Comparison of ENCODE assay signal across 1 cellular context in genomic region chr1:9714257-9714718, GRCh38.
TF ChIP-seq lines count a peak whose summit lies in the region.

No MANE protein-coding gene starts in this region.

TF ChIP-seq in HepG2, 621 proteins besides CTCF, POLR2A, EP300 and RAD21 (continued from another document):
- TF ChIP-seq, protein P1, sequence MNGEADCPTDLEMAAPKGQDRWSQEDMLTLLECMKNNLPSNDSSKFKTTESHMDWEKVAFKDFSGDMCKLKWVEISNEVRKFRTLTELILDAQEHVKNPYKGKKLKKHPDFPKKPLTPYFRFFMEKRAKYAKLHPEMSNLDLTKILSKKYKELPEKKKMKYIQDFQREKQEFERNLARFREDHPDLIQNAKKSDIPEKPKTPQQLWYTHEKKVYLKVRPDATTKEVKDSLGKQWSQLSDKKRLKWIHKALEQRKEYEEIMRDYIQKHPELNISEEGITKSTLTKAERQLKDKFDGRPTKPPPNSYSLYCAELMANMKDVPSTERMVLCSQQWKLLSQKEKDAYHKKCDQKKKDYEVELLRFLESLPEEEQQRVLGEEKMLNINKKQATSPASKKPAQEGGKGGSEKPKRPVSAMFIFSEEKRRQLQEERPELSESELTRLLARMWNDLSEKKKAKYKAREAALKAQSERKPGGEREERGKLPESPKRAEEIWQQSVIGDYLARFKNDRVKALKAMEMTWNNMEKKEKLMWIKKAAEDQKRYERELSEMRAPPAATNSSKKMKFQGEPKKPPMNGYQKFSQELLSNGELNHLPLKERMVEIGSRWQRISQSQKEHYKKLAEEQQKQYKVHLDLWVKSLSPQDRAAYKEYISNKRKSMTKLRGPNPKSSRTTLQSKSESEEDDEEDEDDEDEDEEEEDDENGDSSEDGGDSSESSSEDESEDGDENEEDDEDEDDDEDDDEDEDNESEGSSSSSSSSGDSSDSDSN (CRISPR knock-in tag; IDR thresholded peaks at IDR 0.05), result no peak
- TF ChIP-seq LRRFIP1 (CRISPR knock-in tag; conservative IDR thresholded peaks at IDR 0.05), result no peak
- no peak for TF ChIP-seq ERF (CRISPR knock-in tag; IDR thresholded peaks at IDR 0.05)
